In genomic region chr11:12088047-12088481, GRCh38 we compare ENCODE assay signal across 8 cellular contexts. TPM values are rescaled to one million over a fixed set of nuclear protein-coding genes. Genes with fewer than 3 reads are reported as not detected.
DNase-seq lines count a peak whose midpoint lies in the region; ATAC-seq, FAIRE-seq and TF ChIP-seq lines count a peak whose summit lies in the region.

No MANE protein-coding gene starts in this region.

- DNase-seq in BJ (ENCODE audit: low read depth) (no peak), M059J (ENCODE audit: low read depth) (peak; percentile 95), bronchial epithelial cell (ENCODE audit: low read depth) (peak; percentile 82), medulla oblongata (ENCODE audit: extremely low spot score) (peak; percentile 67), WTC11 (ENCODE audit: low spot score) (no peak), NCI-H2081 (lab: John Stamatoyannopoulos, UW) (no peak), NCI-H187 (lab: John Stamatoyannopoulos, UW) (no peak)

- H3K4me3 Mint-ChIP-seq in WTC11, result no peak overlapping the region

- H3K4me1 Mint-ChIP-seq in WTC11, result peaks cover 24% of the 10 kb centered on the region

- no peaks in the 10 kb centered on the region for H3K36me3 Mint-ChIP-seq in WTC11

- H3K4me3 ChIP-seq in BJ (ENCODE audit: low read depth, low read length), result no peak overlapping the region
- no peak overlapping the region for H3K4me3 ChIP-seq in bronchial epithelial cell (ENCODE audit: low read depth, low read length)

- FAIRE-seq in bronchial epithelial cell (lab: Jason Lieb, UNC), result no peak

- H3K36me3 ChIP-seq in BJ (ENCODE audit: control insufficient read depth, insufficient read depth, low read length) (no peaks in the 10 kb centered on the region), bronchial epithelial cell (ENCODE audit: control insufficient read depth, insufficient read depth, low read length) (no peaks in the 10 kb centered on the region)

- POLR2A ChIA-PET in BJ (lab: Charles Lee) (interaction anchor here (0.7 to 3.0 kb wide), 5 partner anchors 11 to 1190 kb away, joined by 3 to 19 read pairs (median 8); no protein-coding TSS in a partner anchor), WTC11 (lab: Charles Lee) (no interaction called here)

- CTCF ChIA-PET in BJ (lab: Yijun Ruan, JAX), result interaction anchor here (0.7 to 5.3 kb wide), 20 partner anchors 11 to 201 kb away, joined by 3 to 44 read pairs (median 6); no protein-coding TSS in a partner anchor
- CTCF ChIA-PET in WTC11 (lab: Charles Lee), result interaction anchor here (1.0 to 3.4 kb wide), 10 partner anchors 16 to 194 kb away, joined by 3 to 22 read pairs (median 5); no protein-coding TSS in a partner anchor

- ATAC-seq in WTC11 (no peak), HG03280 (IDR thresholded peaks at IDR 0.05; ENCODE audit: unreplicated experiment) (no peak)

- peak; percentile 50 for TF ChIP-seq CTCF in BJ (IDR thresholded peaks at IDR 0.05; ENCODE audit: insufficient read depth, low read depth, low read length)
- TF ChIP-seq CTCF in bronchial epithelial cell (IDR thresholded peaks at IDR 0.05; ENCODE audit: insufficient read depth, low read length, severe bottlenecking), result peak; percentile 45
- TF ChIP-seq CTCF in WTC11 (IDR thresholded peaks at IDR 0.05), result no peak

- no peaks in the 10 kb centered on the region for H3K27me3 ChIP-seq in BJ (ENCODE audit: control insufficient read depth, insufficient read depth, low read length)
- no peaks in the 10 kb centered on the region for H3K27me3 ChIP-seq in bronchial epithelial cell (ENCODE audit: control insufficient read depth, insufficient read depth, low read length)

- no peaks in the 10 kb centered on the region for H3K27me3 Mint-ChIP-seq in WTC11 (ENCODE audit: low read depth)

- no peak overlapping the region for H3K27ac Mint-ChIP-seq in WTC11

- peaks cover 5% of the 10 kb centered on the region for H3K9me3 Mint-ChIP-seq in WTC11

TF ChIP-seq in WTC11, 78 proteins besides CTCF, POLR2A, EP300 and RAD21:
- TF ChIP-seq CREM (CRISPR knock-in tag; IDR thresholded peaks at IDR 0.05) (no peak), TCF7 (CRISPR knock-in tag; IDR thresholded peaks at IDR 0.05; ENCODE audit: low read depth) (no peak), SMAD3 (CRISPR knock-in tag; IDR thresholded peaks at IDR 0.05; ENCODE audit: borderline replicate concordance) (no peak), ZNF138 (CRISPR knock-in tag; conservative IDR thresholded peaks at IDR 0.05) (no peak), ELF4 (CRISPR knock-in tag; IDR thresholded peaks at IDR 0.05; ENCODE audit: low read depth) (no peak), CBFB (CRISPR knock-in tag; IDR thresholded peaks at IDR 0.05; ENCODE audit: low read depth) (no peak), HMGXB4 (CRISPR knock-in tag; IDR thresholded peaks at IDR 0.05) (no peak), ERG (CRISPR knock-in tag; IDR thresholded peaks at IDR 0.05) (no peak), SOX15 (CRISPR knock-in tag; IDR thresholded peaks at IDR 0.05) (no peak), EMX1 (CRISPR knock-in tag; IDR thresholded peaks at IDR 0.05) (no peak)

RNA-seq across cellular contexts. Expression of gene MICAL2, which starts 22.3 kb away (rescaled TPM):
- polyA plus RNA-seq in BJ (2011; rRNA removed), result 114 and 135 TPM in 2 replicates
- 200 and 221 TPM in 2 replicates for polyA minus RNA-seq in BJ (2011; rRNA and poly(A)+ RNA removed)
- 120 and 173 TPM in 2 replicates for total RNA-seq in M059J (2014; rRNA removed; shearing (Covaris generic))
- total RNA-seq in bronchial epithelial cell, result 75.0 and 95.9 TPM in 2 replicates
- 2.2 to 3.1 TPM (median 2.6 TPM) in 3 replicates for total RNA-seq in WTC11 (2021)

Comparison
In these comparisons a context has a peak if more than half of its experiments do, and no peak if none do; other contexts are left out.
1. DNase-seq: peak in M059J (single experiment), bronchial epithelial cell (single experiment) and medulla oblongata (single experiment); none in BJ (single experiment), WTC11 (single experiment), NCI-H2081 (0 of 2) and NCI-H187 (0 of 2).
2. RNA of gene MICAL2, which starts 22.3 kb away (total RNA-seq): 120 to 173 TPM in M059J and 75.0 to 95.9 TPM in bronchial epithelial cell; 2.2 to 3.1 TPM in WTC11; every median in the first group is over 10 times any median in the second.